Comparison of ENCODE assay signal across 16 cellular contexts in the genomic region with DNA sequence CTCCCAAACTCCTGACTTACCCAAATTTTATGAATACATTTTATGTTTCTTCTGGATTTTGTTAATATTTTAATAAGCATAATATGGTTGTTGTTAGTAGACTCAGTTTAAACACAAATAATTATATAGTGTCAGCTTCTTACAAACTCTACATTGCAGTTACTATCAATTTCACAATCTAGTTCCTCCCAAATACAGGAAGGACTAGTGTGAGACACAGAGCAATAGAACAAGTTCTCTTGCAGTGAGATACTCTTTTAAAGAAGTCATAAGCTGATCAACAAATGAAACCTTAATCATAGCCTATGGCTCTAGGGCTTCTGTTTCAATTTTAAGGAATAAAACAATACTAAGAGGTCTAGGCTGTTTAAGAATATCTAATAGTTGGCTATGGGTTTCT.
A peak's percentile ranks its signal among the peaks of the same experiment; 100 is the strongest.
DNase-seq lines count a peak whose midpoint lies in the region; ATAC-seq and TF ChIP-seq lines count a peak whose summit lies in the region.
"Had no signal": no experiment of that assay in that cellular context is flagged by ENCODE, and none has a peak within 500 bp of the region (broad histone marks: within the 10 kb centered on the region; RNA-seq: fewer than 3 reads in every experiment).

No MANE protein-coding gene starts in this region.

- H3K9me3 ChIP-seq in CD4-positive, alpha-beta T cell (ENCODE audit: control insufficient read depth, low read length): no peaks in the 10 kb centered on the region
- H3K9me3 ChIP-seq: BLaER1 treated with 17β-estradiol and CSF1 and Interleukin-3, amounts not matched to agents 10 nM and 100 nM had no signal

- intact Hi-C loops in CD4-positive, alpha-beta T cell (cut with DNase I, micrococcal nuclease): no loop called here

- H3K27me3 ChIP-seq in CD4-positive, alpha-beta T cell (ENCODE audit: control insufficient read depth, insufficient read depth, low read length): no peaks in the 10 kb centered on the region
- H3K27me3 ChIP-seq: BLaER1 treated with 17β-estradiol and CSF1 and Interleukin-3, amounts not matched to agents 10 nM and 100 nM had no signal

- no peak for ATAC-seq in CD4-positive, alpha-beta T cell (ENCODE audit: poor library complexity)
- ATAC-seq in GM18907 (IDR thresholded peaks at IDR 0.05; ENCODE audit: unreplicated experiment): no peak
- ATAC-seq: HCT116, HepG2 had no signal

- TF ChIP-seq CTCF in epithelial cell of esophagus (IDR thresholded peaks at IDR 0.05; ENCODE audit: insufficient read depth, low read depth, low read length, missing control alignments): no peak
- no peak for TF ChIP-seq CTCF in CD4-positive, alpha-beta T cell (IDR thresholded peaks at IDR 0.05)

- no peaks in the 10 kb centered on the region for H3K4me1 Mint-ChIP-seq in CD4-positive, alpha-beta T cell (ENCODE audit: low read depth)
- H3K4me1 Mint-ChIP-seq: CD4-positive, alpha-beta memory T cell had no signal

- POLR2A ChIA-PET in CD4-positive, alpha-beta T cell (lab: Charles Lee): no interaction called here

- no peaks in the 10 kb centered on the region for H3K36me3 Mint-ChIP-seq in CD4-positive, alpha-beta T cell (ENCODE audit: low read depth)
- H3K36me3 Mint-ChIP-seq: CD4-positive, alpha-beta memory T cell had no signal

- DNase-seq in SIG-M5 treated with dmso at 0.1 percent for 504 hours (lab: John Stamatoyannopoulos, UW; ENCODE audit: unreplicated experiment) (peak; percentile 13), SIG-M5 (lab: John Stamatoyannopoulos, UW) (no peak), SKM-1 (lab: John Stamatoyannopoulos, UW; ENCODE audit: unreplicated experiment) (peak; percentile 38), epithelial cell of esophagus (ENCODE audit: low read depth) (peak; percentile 8)
- DNase-seq in activated naive CD4-positive, alpha-beta T cell treated with anti-CD3 and anti-CD28 coated beads, Interleukin-2, amount 50 U/mL, for 16 hours: no peak
- no peak for DNase-seq in CD4-positive, alpha-beta T cell
- DNase-seq: ACHN; CD4-positive, alpha-beta memory T cell; COR-L47; DMS153; DMS79 treated with DMSO at 0.1 percent for 48 hours; EL had no signal

- no peak overlapping the region for H3K4me3 Mint-ChIP-seq in CD4-positive, alpha-beta T cell
- H3K4me3 Mint-ChIP-seq: CD4-positive, alpha-beta memory T cell had no signal

- H3K27ac Mint-ChIP-seq in CD4-positive, alpha-beta T cell: no peak overlapping the region
- H3K27ac Mint-ChIP-seq: CD4-positive, alpha-beta memory T cell had no signal

- H3K27me3 Mint-ChIP-seq in CD4-positive, alpha-beta T cell: peaks cover 37% of the 10 kb centered on the region

- H3K9me3 Mint-ChIP-seq in CD4-positive, alpha-beta T cell: no peaks in the 10 kb centered on the region

- H3K4me3 ChIP-seq in epithelial cell of esophagus (ENCODE audit: low read length): no peak overlapping the region
- H3K4me3 ChIP-seq: BLaER1 treated with 17β-estradiol and CSF1 and Interleukin-3, amounts not matched to agents 10 nM and 100 nM had no signal

- CTCF ChIA-PET in CD4-positive, alpha-beta T cell (lab: Charles Lee): no interaction called here

- no peak overlapping the region for H3K27ac ChIP-seq in CD4-positive, alpha-beta T cell (ENCODE audit: low read depth, low read length)
- H3K27ac ChIP-seq: BLaER1 treated with 17β-estradiol and CSF1 and Interleukin-3, amounts not matched to agents 10 nM and 100 nM had no signal

Comparison
In these comparisons a context has a peak if more than half of its experiments do, and no peak if none do; other contexts are left out.
1. DNase-seq: peak in SIG-M5 treated with dmso at 0.1 percent for 504 hours (single experiment), SKM-1 (single experiment) and epithelial cell of esophagus (single experiment); none in SIG-M5 (single experiment), activated naive CD4-positive, alpha-beta T cell treated with anti-CD3 and anti-CD28 coated beads, Interleukin-2, amount 50 U/mL, for 16 hours (single experiment) and CD4-positive, alpha-beta T cell (0 of 10).